Comparison of ENCODE assay signal across 29 cellular contexts in genomic region chr11:1371026-1371325, GRCh38.
"Had no signal": no experiment of that assay in that cellular context is flagged by ENCODE, and none has a peak within 500 bp of the region (broad histone marks: within the 10 kb centered on the region; RNA-seq: fewer than 3 reads in every experiment).

No MANE protein-coding gene starts in this region.

- ATAC-seq: activated CD4-positive, alpha-beta T cell treated with anti-CD3 and anti-CD28 coated beads for 36 hours; activated CD8-positive, alpha-beta memory T cell treated with anti-CD3 and anti-CD28 coated beads, Interleukin-2, amount 10 ng/mL, durations not matched to agents 7 days and 5 days; activated CD8-positive, alpha-beta T cell treated with anti-CD3 and anti-CD28 coated beads, Interleukin-2, amount 10 ng/mL, durations not matched to agents 7 days and 5 days; activated naive CD8-positive, alpha-beta T cell treated with anti-CD3 and anti-CD28 coated beads, Interleukin-2, amount 50 U/mL, for 24 hours; body of pancreas; gastroesophageal sphincter; T-helper 17 cell had no signal

- H3K4me1 Mint-ChIP-seq: activated CD4-positive, alpha-beta T cell treated with anti-CD3 and anti-CD28 coated beads for 36 hours; activated CD4-positive, alpha-beta T cell treated with anti-CD3 and anti-CD28 coated beads, Interleukin-2, amount 10 ng/mL, durations not matched to agents 24 days and 14 days; activated CD8-positive, alpha-beta memory T cell treated with anti-CD3 and anti-CD28 coated beads, Interleukin-2, amount 10 ng/mL, durations not matched to agents 7 days and 5 days; activated naive CD4-positive, alpha-beta T cell treated with anti-CD3 and anti-CD28 coated beads, Interleukin-2, amount 50 U/mL, for 24 hours; activated naive CD8-positive, alpha-beta T cell treated with anti-CD3 and anti-CD28 coated beads for 36 hours; activated naive CD8-positive, alpha-beta T cell treated with anti-CD3 and anti-CD28 coated beads, Interleukin-2, amount 50 U/mL, for 24 hours; T-helper 17 cell had no signal

- DNase-seq: activated CD4-positive, alpha-beta memory T cell treated with anti-CD3 and anti-CD28 coated beads for 36 hours; activated CD4-positive, alpha-beta T cell treated with anti-CD3 and anti-CD28 coated beads for 36 hours; activated CD4-positive, alpha-beta T cell treated with anti-CD3 and anti-CD28 coated beads, Interleukin-2, amount 10 ng/mL, durations not matched to agents 24 days and 14 days; activated CD4-positive, CD25-positive, alpha-beta regulatory T cell; activated CD4-positive, CD25-positive, alpha-beta regulatory T cell treated with anti-CD3 and anti-CD28 coated beads, Interleukin-2, amount 50 U/mL, for 72 hours; activated CD8-positive, alpha-beta memory T cell treated with anti-CD3 and anti-CD28 coated beads, Interleukin-2, amount 10 ng/mL, durations not matched to agents 7 days and 5 days; activated CD8-positive, alpha-beta memory T cell treated with anti-CD3 and anti-CD28 coated beads, Interleukin-2, amount 50 U/mL, for 4 hours; activated CD8-positive, alpha-beta T cell treated with anti-CD3 and anti-CD28 coated beads, Interleukin-2, amount 10 ng/mL, durations not matched to agents 7 days and 5 days; activated effector memory CD4-positive, alpha-beta T cell treated with anti-CD3 and anti-CD28 coated beads, Interleukin-2, amount 50 U/mL, for 16 hours; activated naive CD4-positive, alpha-beta T cell treated with anti-CD3 and anti-CD28 coated beads for 36 hours; activated naive CD8-positive, alpha-beta T cell treated with anti-CD3 and anti-CD28 coated beads for 36 hours; activated naive CD8-positive, alpha-beta T cell treated with anti-CD3 and anti-CD28 coated beads, Interleukin-2, amount 50 U/mL, for 24 hours; activated T-cell treated with anti-CD3 and anti-CD28 coated beads, Interleukin-2, amount 50 U/mL, for 1 hour; activated T-cell treated with anti-CD3 and anti-CD28 coated beads, Interleukin-2, amount 50 U/mL, for 48 hours; adrenal gland; amygdala; body of pancreas; central memory CD4-positive, alpha-beta T cell; cerebellar nuclear complex; colonic mucosa; effector CD8-positive, alpha-beta T cell; esophagus squamous epithelium; foreskin melanocyte; T-helper 1 cell; T-helper 17 cell had no signal

- H3K27ac Mint-ChIP-seq: activated CD4-positive, alpha-beta memory T cell treated with anti-CD3 and anti-CD28 coated beads for 36 hours; activated CD4-positive, alpha-beta T cell treated with anti-CD3 and anti-CD28 coated beads for 36 hours; activated CD4-positive, alpha-beta T cell treated with anti-CD3 and anti-CD28 coated beads, Interleukin-2, amount 10 ng/mL, durations not matched to agents 24 days and 14 days; activated CD8-positive, alpha-beta memory T cell treated with anti-CD3 and anti-CD28 coated beads, Interleukin-2, amount 10 ng/mL, durations not matched to agents 7 days and 5 days; activated CD8-positive, alpha-beta T cell treated with anti-CD3 and anti-CD28 coated beads, Interleukin-2, amount 10 ng/mL, durations not matched to agents 7 days and 5 days; activated naive CD4-positive, alpha-beta T cell treated with anti-CD3 and anti-CD28 coated beads for 36 hours; activated naive CD4-positive, alpha-beta T cell treated with anti-CD3 and anti-CD28 coated beads, Interleukin-2, amount 50 U/mL, for 24 hours; activated naive CD8-positive, alpha-beta T cell treated with anti-CD3 and anti-CD28 coated beads for 36 hours; activated naive CD8-positive, alpha-beta T cell treated with anti-CD3 and anti-CD28 coated beads, Interleukin-2, amount 50 U/mL, for 24 hours; activated T-helper 1 cell treated with anti-CD3 and anti-CD28 coated beads, Interleukin-12 subunit alpha, Interleukin-12 subunit beta, Interleukin-2, Interleukin-4 antibody, amounts not matched to agents 30 ng/mL and 10 ng/mL and 1 ng/mL, durations not matched to agents 14 hours and 24 hours and 36 hours; activated T-helper 2 cell treated with anti-CD3 and anti-CD28 coated beads, Interferon-gamma antibody, Interleukin-2, Interleukin-4, amounts not matched to agents 10 μg/mL and 5 μg/mL and 100 μg/mL, durations not matched to agents 14 hours and 24 hours and 36 hours; T-helper 17 cell had no signal

- H3K27me3 Mint-ChIP-seq: activated CD4-positive, alpha-beta T cell treated with anti-CD3 and anti-CD28 coated beads, Interleukin-2, amount 10 ng/mL, durations not matched to agents 24 days and 14 days; activated CD8-positive, alpha-beta memory T cell treated with anti-CD3 and anti-CD28 coated beads, Interleukin-2, amount 10 ng/mL, durations not matched to agents 7 days and 5 days; activated naive CD4-positive, alpha-beta T cell treated with anti-CD3 and anti-CD28 coated beads, Interleukin-2, amount 50 U/mL, for 24 hours; activated naive CD8-positive, alpha-beta T cell treated with anti-CD3 and anti-CD28 coated beads for 36 hours; activated naive CD8-positive, alpha-beta T cell treated with anti-CD3 and anti-CD28 coated beads, Interleukin-2, amount 50 U/mL, for 24 hours had no signal

- H3K4me3 Mint-ChIP-seq: activated CD4-positive, alpha-beta memory T cell treated with anti-CD3 and anti-CD28 coated beads for 36 hours; activated CD4-positive, alpha-beta T cell treated with anti-CD3 and anti-CD28 coated beads for 36 hours; activated CD4-positive, alpha-beta T cell treated with anti-CD3 and anti-CD28 coated beads, Interleukin-2, amount 10 ng/mL, durations not matched to agents 24 days and 14 days; activated CD8-positive, alpha-beta memory T cell treated with anti-CD3 and anti-CD28 coated beads, Interleukin-2, amount 10 ng/mL, durations not matched to agents 7 days and 5 days; activated CD8-positive, alpha-beta T cell treated with anti-CD3 and anti-CD28 coated beads, Interleukin-2, amount 10 ng/mL, durations not matched to agents 7 days and 5 days; activated naive CD4-positive, alpha-beta T cell treated with anti-CD3 and anti-CD28 coated beads for 36 hours; activated naive CD4-positive, alpha-beta T cell treated with anti-CD3 and anti-CD28 coated beads, Interleukin-2, amount 50 U/mL, for 24 hours; activated naive CD8-positive, alpha-beta T cell treated with anti-CD3 and anti-CD28 coated beads for 36 hours; activated naive CD8-positive, alpha-beta T cell treated with anti-CD3 and anti-CD28 coated beads, Interleukin-2, amount 50 U/mL, for 24 hours; activated T-helper 1 cell treated with anti-CD3 and anti-CD28 coated beads, Interleukin-12 subunit alpha, Interleukin-12 subunit beta, Interleukin-2, Interleukin-4 antibody, amounts not matched to agents 30 ng/mL and 10 ng/mL and 1 ng/mL, durations not matched to agents 14 hours and 24 hours and 36 hours; T-helper 17 cell had no signal

- H3K9me3 Mint-ChIP-seq: activated CD4-positive, alpha-beta T cell treated with anti-CD3 and anti-CD28 coated beads, Interleukin-2, amount 10 ng/mL, durations not matched to agents 24 days and 14 days; activated naive CD4-positive, alpha-beta T cell treated with anti-CD3 and anti-CD28 coated beads, Interleukin-2, amount 50 U/mL, for 24 hours; activated naive CD8-positive, alpha-beta T cell treated with anti-CD3 and anti-CD28 coated beads, Interleukin-2, amount 50 U/mL, for 24 hours; activated T-helper 2 cell treated with anti-CD3 and anti-CD28 coated beads, Interferon-gamma antibody, Interleukin-2, Interleukin-4, amounts not matched to agents 10 μg/mL and 5 μg/mL and 100 μg/mL, durations not matched to agents 14 hours and 24 hours and 36 hours had no signal
